8 cellular contexts compared by ENCODE assay signal in the genomic region with DNA sequence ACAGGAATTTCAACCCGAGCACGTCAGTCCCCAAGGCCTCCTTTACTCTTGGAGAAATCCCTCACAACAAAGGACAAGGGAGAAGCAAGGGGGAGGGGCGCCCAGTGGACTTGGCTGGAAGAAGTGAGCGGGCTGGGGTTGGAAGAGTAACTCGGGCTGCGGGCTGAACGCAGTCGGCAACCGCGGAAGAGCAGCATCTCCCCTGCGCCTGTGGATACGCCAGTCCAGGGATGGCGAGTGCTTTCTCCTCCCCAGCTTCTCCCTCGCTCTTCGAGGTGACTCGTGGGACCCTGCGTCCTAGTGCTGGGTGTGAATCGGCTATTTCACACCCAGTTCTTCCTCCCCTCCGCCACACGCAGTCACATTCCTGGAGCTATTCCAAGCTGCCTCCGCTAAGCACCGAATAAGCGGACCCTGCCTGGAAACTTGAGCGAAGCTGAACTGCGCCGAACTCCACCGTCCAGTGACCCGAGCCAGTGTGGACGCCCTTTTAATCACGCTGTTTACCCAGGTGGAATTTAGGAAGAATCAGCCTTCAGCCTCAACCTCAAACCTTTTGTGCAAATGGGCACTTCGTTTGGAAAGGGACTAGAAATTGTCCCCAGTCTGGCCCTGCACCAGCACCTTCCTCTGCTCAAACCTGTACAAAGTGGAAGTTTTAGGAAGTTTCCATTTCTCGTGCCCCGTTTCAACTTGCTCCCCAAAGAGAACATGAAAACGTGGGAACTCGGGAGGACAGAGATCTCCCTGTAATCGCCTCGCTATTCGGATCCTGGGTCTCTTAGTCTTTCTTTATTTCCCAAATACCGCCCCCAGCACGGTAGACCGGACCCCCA.
DNase-seq lines count a peak whose midpoint lies in the region; ATAC-seq and TF ChIP-seq lines count a peak whose summit lies in the region.

No MANE protein-coding gene starts in this region.

- no peaks in the 10 kb centered on the region for H3K36me3 Mint-ChIP-seq in activated naive CD4-positive, alpha-beta T cell treated with anti-CD3 and anti-CD28 coated beads for 36 hours (ENCODE audit: low read depth)

- 2% methylated on average over 41 of the region's 41 CpGs for WGBS in prostate gland

- no peak overlapping the region for H3K27ac Mint-ChIP-seq in activated naive CD4-positive, alpha-beta T cell treated with anti-CD3 and anti-CD28 coated beads for 36 hours

- H3K4me1 ChIP-seq in adipocyte (ENCODE audit: control insufficient read depth, insufficient read depth, low read length): peaks cover 11% of the 10 kb centered on the region
- H3K4me1 ChIP-seq in prostate gland (replicated peaks): no peaks in the 10 kb centered on the region

- DNase-seq in activated naive CD4-positive, alpha-beta T cell treated with anti-CD3 and anti-CD28 coated beads for 36 hours: no peak
- DNase-seq in activated naive CD4-positive, alpha-beta T cell treated with Interleukin-2 at 50 U/mL for 16 hours: no peak
- peak; percentile 51 for DNase-seq in adipocyte (ENCODE audit: low read depth)
- DNase-seq in hippocampal formation (lab: John Stamatoyannopoulos, UW): peak; percentile 59 to 70
- DNase-seq in prostate gland (ENCODE audit: low spot score): no peak
- no peak for DNase-seq in NOMO-1 treated with dmso at 0.1 percent for 144 hours (lab: John Stamatoyannopoulos, UW; ENCODE audit: unreplicated experiment)

- no peak for TF ChIP-seq CTCF in prostate gland (IDR thresholded peaks at IDR 0.05)

- no peak for TF ChIP-seq POLR2A in prostate gland (IDR thresholded peaks at IDR 0.05)

- H3K9ac ChIP-seq in adipocyte (ENCODE audit: low read length): no peak overlapping the region

- H3K27me3 ChIP-seq in adipocyte (replicated peaks; ENCODE audit: control insufficient read depth, insufficient read depth, low read length) (peaks cover 20% of the 10 kb centered on the region), prostate gland (replicated peaks; ENCODE audit: insufficient read depth) (no peaks in the 10 kb centered on the region)

- H3K27me3 Mint-ChIP-seq in activated naive CD4-positive, alpha-beta T cell treated with anti-CD3 and anti-CD28 coated beads for 36 hours (ENCODE audit: low read depth): peaks cover 41% of the 10 kb centered on the region

- ATAC-seq in GM19328 (IDR thresholded peaks at IDR 0.05; ENCODE audit: unreplicated experiment) (no peak), GM19397 (IDR thresholded peaks at IDR 0.05; ENCODE audit: unreplicated experiment) (no peak)

- intact Hi-C loops in activated naive CD4-positive, alpha-beta T cell treated with anti-CD3 and anti-CD28 coated beads for 36 hours (cut with micrococcal nuclease): no loop called here
- intact Hi-C loops in prostate gland (cut with DNase I): no loop called here

- peaks cover 11% of the 10 kb centered on the region for H3K4me1 Mint-ChIP-seq in activated naive CD4-positive, alpha-beta T cell treated with anti-CD3 and anti-CD28 coated beads for 36 hours (ENCODE audit: low read depth)

- no peak overlapping the region for H3K27ac ChIP-seq in prostate gland

- peak overlapping the region; percentile 78 for H3K4me3 ChIP-seq in adipocyte (ENCODE audit: low read length)
- H3K4me3 ChIP-seq in prostate gland: peak overlapping the region; percentile 23 to 27

- no peaks in the 10 kb centered on the region for H3K36me3 ChIP-seq in adipocyte (ENCODE audit: control insufficient read depth, insufficient read depth, low read length, severe bottlenecking)
- no peaks in the 10 kb centered on the region for H3K36me3 ChIP-seq in prostate gland

- peak overlapping the region; percentile 26 for H3K4me3 Mint-ChIP-seq in activated naive CD4-positive, alpha-beta T cell treated with anti-CD3 and anti-CD28 coated beads for 36 hours

- no peaks in the 10 kb centered on the region for H3K9me3 ChIP-seq in adipocyte (ENCODE audit: control insufficient read depth, low read length)
- H3K9me3 ChIP-seq in prostate gland: no peaks in the 10 kb centered on the region

- CTCF ChIA-PET in activated naive CD4-positive, alpha-beta T cell treated with anti-CD3 and anti-CD28 coated beads for 36 hours (lab: Charles Lee): no interaction called here

- H3K9me3 Mint-ChIP-seq in activated naive CD4-positive, alpha-beta T cell treated with anti-CD3 and anti-CD28 coated beads for 36 hours: no peaks in the 10 kb centered on the region

Comparison
In these comparisons a context has a peak if more than half of its experiments do, and no peak if none do; other contexts are left out.
1. DNase-seq: peak in adipocyte (single experiment) and hippocampal formation (2 of 2); none in activated naive CD4-positive, alpha-beta T cell treated with anti-CD3 and anti-CD28 coated beads for 36 hours (single experiment), activated naive CD4-positive, alpha-beta T cell treated with Interleukin-2 at 50 U/mL for 16 hours (single experiment), prostate gland (single experiment) and NOMO-1 treated with dmso at 0.1 percent for 144 hours (single experiment).